ENCODE assay signal across 9 cellular contexts in genomic region chr19:47446534-47447469, GRCh38. TPM values are rescaled to one million over a fixed set of nuclear protein-coding genes. Genes with fewer than 3 reads are reported as not detected.
DNase-seq lines count a peak whose midpoint lies in the region; ATAC-seq and TF ChIP-seq lines count a peak whose summit lies in the region.
"Had no signal": no experiment of that assay in that cellular context is flagged by ENCODE, and none has a peak within 500 bp of the region (broad histone marks: within the 10 kb centered on the region; RNA-seq: fewer than 3 reads in every experiment).

No MANE protein-coding gene starts in this region.

- H3K36me3 ChIP-seq in stomach, result no peaks in the 10 kb centered on the region

- DNase-seq in activated CD4-positive, alpha-beta T cell treated with anti-CD3 and anti-CD28 coated beads for 36 hours, result peak; percentile 68
- DNase-seq in activated CD4-positive, alpha-beta T cell treated with anti-CD3 and anti-CD28 coated beads for 1 hour, result no peak
- DNase-seq in SHP77 (lab: John Stamatoyannopoulos, UW) (peak; percentile 80 to 81), foreskin keratinocyte (peak; percentile 7 to 52), stomach (peak; percentile 27), KG1 (lab: John Stamatoyannopoulos, UW) (no peak)

- H3K27ac Mint-ChIP-seq in activated CD4-positive, alpha-beta T cell treated with anti-CD3 and anti-CD28 coated beads for 36 hours, result no peak overlapping the region

- peaks cover 58% of the 10 kb centered on the region for H3K27me3 Mint-ChIP-seq in activated CD4-positive, alpha-beta T cell treated with anti-CD3 and anti-CD28 coated beads for 36 hours

- peak overlapping the region; percentile 1 for H3K4me3 Mint-ChIP-seq in activated CD4-positive, alpha-beta T cell treated with anti-CD3 and anti-CD28 coated beads for 36 hours

- peak; percentile 45 for ATAC-seq in activated CD4-positive, alpha-beta T cell treated with anti-CD3 and anti-CD28 coated beads for 36 hours
- ATAC-seq in foreskin keratinocyte (peak; percentile 34), GM21360 (IDR thresholded peaks at IDR 0.05; ENCODE audit: unreplicated experiment) (no peak), GM21526 (IDR thresholded peaks at IDR 0.05; ENCODE audit: low FRiP score, unreplicated experiment) (no peak)

- TF ChIP-seq EP300 in stomach (IDR thresholded peaks at IDR 0.05), result no peak

- peak overlapping the region in 2 of 4 donors; percentile 16 to 27 for H3K4me3 ChIP-seq in stomach

- WGBS in stomach, 5 donors, result 18 to 22% (median 21%) methylated on average over 28 of the region's 28 CpGs

- H3K9me3 ChIP-seq in stomach, result peaks cover 0 to 8% (median 2%) of the 10 kb centered on the region in 4 donors

- H3K36me3 Mint-ChIP-seq in activated CD4-positive, alpha-beta T cell treated with anti-CD3 and anti-CD28 coated beads for 36 hours (ENCODE audit: low read depth), result peaks cover 3% of the 10 kb centered on the region

- no peaks in the 10 kb centered on the region for H3K9me3 Mint-ChIP-seq in activated CD4-positive, alpha-beta T cell treated with anti-CD3 and anti-CD28 coated beads for 36 hours (ENCODE audit: low read depth)

- H3K4me1 ChIP-seq in foreskin keratinocyte, result no peaks in the 10 kb centered on the region
- H3K4me1 ChIP-seq in stomach, result peaks cover 20 to 32% (median 24%) of the 10 kb centered on the region in 4 donors

- no peak for TF ChIP-seq POLR2A in stomach (IDR thresholded peaks at IDR 0.05)

- CTCF ChIA-PET in activated CD4-positive, alpha-beta T cell treated with anti-CD3 and anti-CD28 coated beads for 36 hours (lab: Charles Lee), result interaction anchor here (0.7 to 2.2 kb wide), 4 partner anchors 10 to 253 kb away, joined by 3 to 11 read pairs (median 4); no protein-coding TSS in a partner anchor

- TF ChIP-seq CTCF in foreskin keratinocyte (conservative IDR thresholded peaks at IDR 0.05) (no peak), stomach (IDR thresholded peaks at IDR 0.05) (no peak)

- POLR2A ChIA-PET in activated CD4-positive, alpha-beta T cell treated with anti-CD3 and anti-CD28 coated beads for 36 hours (lab: Charles Lee), result interaction anchor here (0.6 to 0.7 kb wide), 2 partner anchors 220 to 254 kb away, joined by 3 to 6 read pairs; no protein-coding TSS in a partner anchor

- H3K27ac ChIP-seq in foreskin keratinocyte (no peak overlapping the region), stomach (no peak overlapping the region)
- H3K27ac ChIP-seq: C4-2B had no signal

- H3K27me3 ChIP-seq in foreskin keratinocyte, result peaks cover 88% of the 10 kb centered on the region
- peaks cover 21 to 96% (median 86%) of the 10 kb centered on the region in 3 donors for H3K27me3 ChIP-seq in stomach

- H3K4me1 Mint-ChIP-seq in activated CD4-positive, alpha-beta T cell treated with anti-CD3 and anti-CD28 coated beads for 36 hours, result peaks cover 44% of the 10 kb centered on the region

- intact Hi-C loops in activated CD4-positive, alpha-beta T cell treated with anti-CD3 and anti-CD28 coated beads for 36 hours (cut with DNase I, micrococcal nuclease), result loop anchor here (1.0 to 5.0 kb wide), 6 partner anchors 19 to 173 kb away; partner anchors contain the start of genes INAFM1 (in 1 of the 2), KPTN (in 1 of the 2) and NAPA (in 1 of the 2)
- intact Hi-C loops in stomach (cut with DNase I; ENCODE audit: low total_unique reads), result no loop called here

RNA-seq across cellular contexts. Expression of gene SLC8A2, which starts 24.9 kb away (rescaled TPM):
- total RNA-seq in activated CD4-positive, alpha-beta T cell treated with anti-CD3 and anti-CD28 coated beads for 36 hours, result under 1 TPM; 0.11 to 0.23 TPM
- total RNA-seq in foreskin keratinocyte, result 0.07 and 0.34 TPM in 2 replicates
- polyA plus RNA-seq in foreskin keratinocyte, result 0.04 and 0.09 TPM in 2 replicates
- total RNA-seq in stomach, result 10 to 100 TPM in 1 of 5 donors, 1 to 10 TPM in 3, under 1 TPM in 1; 0.73 to 17.9 (median 6.4) TPM
- polyA plus RNA-seq in stomach, result under 1 TPM; 0.12 to 0.60 (median 0.46) TPM

RNA-seq across cellular contexts. Expression of gene MEIS3, which starts 27.5 kb away (rescaled TPM):
- total RNA-seq in activated CD4-positive, alpha-beta T cell treated with anti-CD3 and anti-CD28 coated beads for 36 hours, result under 1 TPM in 1 of 2 experiments, not detected in 1; 0.28 TPM
- 2.2 and 3.5 TPM in 2 replicates for total RNA-seq in foreskin keratinocyte
- polyA plus RNA-seq in foreskin keratinocyte, result 2.4 and 2.5 TPM in 2 replicates
- 10 to 100 TPM in 3 of 5 donors, 1 to 10 TPM in 2; 3.1 to 18.2 (median 10.5) TPM for total RNA-seq in stomach
- polyA plus RNA-seq in stomach, result 10 to 100 TPM; 11.9 to 16.7 (median 15.3) TPM

RNA-seq across cellular contexts. Expression of gene KPTN, which starts 37.2 kb away (rescaled TPM):
- total RNA-seq in activated CD4-positive, alpha-beta T cell treated with anti-CD3 and anti-CD28 coated beads for 36 hours, result 10 to 100 TPM in 1 of 2 experiments, 1 to 10 TPM in 1; 9.7 to 10.5 TPM
- total RNA-seq in foreskin keratinocyte (8.3 and 9.6 TPM in 2 replicates), stomach (10 to 100 TPM in 3 of 5 donors, 1 to 10 TPM in 2; 3.2 to 28.0 (median 18.3) TPM)
- polyA plus RNA-seq in foreskin keratinocyte (11.2 and 11.8 TPM in 2 replicates), stomach (10 to 100 TPM in 2 of 3 donors, 1 to 10 TPM in 1; 6.4 to 23.4 (median 21.5) TPM)

Comparison
In these comparisons a context has a peak if more than half of its experiments do, and no peak if none do; other contexts are left out.
1. DNase-seq: peak in activated CD4-positive, alpha-beta T cell treated with anti-CD3 and anti-CD28 coated beads for 36 hours (single experiment), SHP77 (2 of 2), foreskin keratinocyte (2 of 2) and stomach (single experiment); none in activated CD4-positive, alpha-beta T cell treated with anti-CD3 and anti-CD28 coated beads for 1 hour (single experiment) and KG1 (single experiment).
2. ATAC-seq: peak in activated CD4-positive, alpha-beta T cell treated with anti-CD3 and anti-CD28 coated beads for 36 hours (single experiment) and foreskin keratinocyte (single experiment); none in GM21360 (single experiment) and GM21526 (single experiment).